In the genomic region with DNA sequence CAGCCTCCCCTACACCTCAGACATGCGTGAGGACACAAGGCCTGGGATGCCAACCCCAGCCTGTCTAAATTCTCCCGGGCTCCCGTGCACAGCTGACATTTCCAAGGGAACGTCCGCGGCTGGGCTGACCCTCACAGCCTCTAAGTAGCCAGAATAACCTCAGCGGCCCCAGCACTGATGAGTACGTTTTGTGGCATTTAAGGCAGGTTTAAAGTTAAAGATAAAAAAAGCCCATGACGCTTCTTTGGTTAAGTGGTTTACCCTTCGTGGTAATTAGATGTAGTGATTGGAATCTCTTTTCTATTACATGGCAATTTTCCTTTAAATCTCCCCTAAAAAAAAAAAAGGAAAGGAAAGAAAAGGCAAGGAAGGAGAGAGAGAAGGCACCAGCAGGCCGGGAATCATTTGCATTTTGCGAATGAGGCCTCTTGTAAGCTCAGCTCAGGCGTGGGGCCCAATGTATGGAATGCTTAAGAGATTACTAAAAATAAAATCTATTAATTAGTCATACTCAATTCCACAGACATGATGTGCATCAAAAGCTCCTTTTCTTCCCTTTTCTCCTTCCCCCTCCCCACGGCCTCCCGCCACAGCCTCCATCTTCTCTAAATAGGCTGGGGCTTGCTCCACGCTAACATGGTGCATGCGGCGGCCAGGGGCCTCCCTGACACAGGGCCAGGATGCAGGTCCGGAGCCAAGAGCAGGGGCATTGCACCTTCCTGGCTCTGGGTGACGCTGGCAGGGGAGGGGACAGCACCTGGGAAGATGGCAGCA, we compare ENCODE assay signal across 11 cellular contexts. TPM values are rescaled to one million over a fixed set of nuclear protein-coding genes. Genes with fewer than 3 reads are reported as not detected.
DNase-seq lines count a peak whose midpoint lies in the region; ATAC-seq and TF ChIP-seq lines count a peak whose summit lies in the region.
"Had no signal": no experiment of that assay in that cellular context is flagged by ENCODE, and none has a peak within 500 bp of the region (broad histone marks: within the 10 kb centered on the region; RNA-seq: fewer than 3 reads in every experiment).

No MANE protein-coding gene starts in this region.

- H3K27me3 Mint-ChIP-seq in glutamatergic neuron (ENCODE audit: unreplicated experiment): peaks cover 7% of the 10 kb centered on the region
- H3K27me3 Mint-ChIP-seq in natural killer cell treated with Interleukin-12 subunit alpha and Interleukin-12 subunit beta and Interleukin-15 and Interleukin-18, amount 100 ng/mL, for 72 hours: peaks cover 0 to 8% of the 10 kb centered on the region in 2 donors

- H3K27ac Mint-ChIP-seq in glutamatergic neuron (ENCODE audit: unreplicated experiment): no peak overlapping the region
- H3K27ac Mint-ChIP-seq in stimulated activated effector memory CD8-positive, alpha-beta T cell treated with anti-CD3 and anti-CD28 coated beads, Interleukin-12 subunit alpha, Interleukin-12 subunit beta, amount 100 ng/mL, for 72 hours: peak overlapping the region; percentile 20
- no peak overlapping the region for H3K27ac Mint-ChIP-seq in natural killer cell treated with Interleukin-12 subunit alpha and Interleukin-12 subunit beta and Interleukin-15 and Interleukin-18, amount 100 ng/mL, for 72 hours
- H3K27ac Mint-ChIP-seq: T-helper 2 cell treated with Interferon-gamma antibody and Interleukin-4, amounts not matched to agents 5 μg/mL and 100 μg/mL, for 36 hours had no signal

- H3K9me3 Mint-ChIP-seq in glutamatergic neuron (ENCODE audit: unreplicated experiment): peaks cover 4% of the 10 kb centered on the region
- H3K9me3 Mint-ChIP-seq in stimulated activated effector memory CD8-positive, alpha-beta T cell treated with anti-CD3 and anti-CD28 coated beads, Interleukin-12 subunit alpha, Interleukin-12 subunit beta, amount 100 ng/mL, for 72 hours: no peaks in the 10 kb centered on the region
- H3K9me3 Mint-ChIP-seq in natural killer cell treated with Interleukin-12 subunit alpha and Interleukin-12 subunit beta and Interleukin-15 and Interleukin-18, amount 100 ng/mL, for 72 hours: no peaks in the 10 kb centered on the region
- H3K9me3 Mint-ChIP-seq: T-helper 2 cell treated with Interferon-gamma antibody and Interleukin-4, amounts not matched to agents 5 μg/mL and 100 μg/mL, for 36 hours had no signal

- H3K4me3 Mint-ChIP-seq in glutamatergic neuron (ENCODE audit: unreplicated experiment): peak overlapping the region; percentile 15
- no peak overlapping the region for H3K4me3 Mint-ChIP-seq in stimulated activated effector memory CD8-positive, alpha-beta T cell treated with anti-CD3 and anti-CD28 coated beads, Interleukin-12 subunit alpha, Interleukin-12 subunit beta, amount 100 ng/mL, for 72 hours
- H3K4me3 Mint-ChIP-seq in natural killer cell treated with Interleukin-12 subunit alpha and Interleukin-12 subunit beta and Interleukin-15 and Interleukin-18, amount 100 ng/mL, for 72 hours: no peak overlapping the region
- H3K4me3 Mint-ChIP-seq: T-helper 2 cell treated with Interferon-gamma antibody and Interleukin-4, amounts not matched to agents 5 μg/mL and 100 μg/mL, for 36 hours had no signal

- H3K4me1 Mint-ChIP-seq in glutamatergic neuron (ENCODE audit: low read depth, unreplicated experiment): peaks cover 27% of the 10 kb centered on the region
- H3K4me1 Mint-ChIP-seq in stimulated activated effector memory CD8-positive, alpha-beta T cell treated with anti-CD3 and anti-CD28 coated beads, Interleukin-12 subunit alpha, Interleukin-12 subunit beta, amount 100 ng/mL, for 72 hours: peaks cover 7% of the 10 kb centered on the region
- H3K4me1 Mint-ChIP-seq in natural killer cell treated with Interleukin-12 subunit alpha and Interleukin-12 subunit beta and Interleukin-15 and Interleukin-18, amount 100 ng/mL, for 72 hours (ENCODE audit: low read depth in 2 of 2): no peaks in the 10 kb centered on the region

- ATAC-seq in SK-N-SH treated with all-trans-retinoic acid at 6 μM for 48 hours (peak; percentile 78), HG03469 (IDR thresholded peaks at IDR 0.05; ENCODE audit: unreplicated experiment) (no peak), GM18870 (IDR thresholded peaks at IDR 0.05; ENCODE audit: unreplicated experiment) (no peak)
- no peak for ATAC-seq in stimulated activated effector memory CD8-positive, alpha-beta T cell treated with anti-CD3 and anti-CD28 coated beads, Interleukin-12 subunit alpha, Interleukin-12 subunit beta, amount 100 ng/mL, for 72 hours
- no peak for ATAC-seq in natural killer cell treated with Interleukin-12 subunit alpha and Interleukin-12 subunit beta and Interleukin-15 and Interleukin-18, amount 100 ng/mL, for 72 hours

- no peaks in the 10 kb centered on the region for H3K36me3 Mint-ChIP-seq in glutamatergic neuron (ENCODE audit: unreplicated experiment)
- no peaks in the 10 kb centered on the region for H3K36me3 Mint-ChIP-seq in stimulated activated effector memory CD8-positive, alpha-beta T cell treated with anti-CD3 and anti-CD28 coated beads, Interleukin-12 subunit alpha, Interleukin-12 subunit beta, amount 100 ng/mL, for 72 hours
- no peaks in the 10 kb centered on the region for H3K36me3 Mint-ChIP-seq in natural killer cell treated with Interleukin-12 subunit alpha and Interleukin-12 subunit beta and Interleukin-15 and Interleukin-18, amount 100 ng/mL, for 72 hours

- peak; percentile 60 for DNase-seq in DMS79 treated with DMSO at 0.1 percent for 48 hours (lab: John Stamatoyannopoulos, UW)
- DNase-seq in DMS79 (lab: John Stamatoyannopoulos, UW): no peak
- no peak for DNase-seq in glutamatergic neuron
- no peak for DNase-seq in stimulated activated effector memory CD8-positive, alpha-beta T cell treated with anti-CD3 and anti-CD28 coated beads, Interleukin-12 subunit alpha, Interleukin-12 subunit beta, amount 100 ng/mL, for 72 hours (ENCODE audit: low spot score in 2 of 2)
- DNase-seq in natural killer cell treated with Interleukin-12 subunit alpha and Interleukin-12 subunit beta and Interleukin-15 and Interleukin-18, amount 100 ng/mL, for 72 hours (ENCODE audit: low spot score): no peak
- DNase-seq: effector CD8-positive, alpha-beta T cell; stimulated activated CD8-positive, alpha-beta memory T cell treated with anti-CD3 and anti-CD28 coated beads, Interleukin-4, amount 100 ng/mL, for 48 hours had no signal

- TF ChIP-seq CTCF in glutamatergic neuron (IDR thresholded peaks at IDR 0.05; ENCODE audit: partially characterized antibody, unreplicated experiment): no peak

TF ChIP-seq in SK-N-SH treated with all-trans-retinoic acid at 6 μM for 48 hours, 23 proteins besides CTCF, POLR2A, EP300 and RAD21:
- TF ChIP-seq ISL1 (CRISPR knock-in tag; IDR thresholded peaks at IDR 0.05) (peak; percentile 48; the same call in 1 of the 2 replicates), BACH2 (CRISPR knock-in tag; IDR thresholded peaks at IDR 0.05; ENCODE audit: borderline replicate concordance) (no peak)

RNA-seq across cellular contexts. Expression of gene MACROD1, which starts 44.1 kb away (rescaled TPM):
- total RNA-seq in glutamatergic neuron (ENCODE audit: unreplicated experiment): 12.7 TPM
- 10 to 100 TPM in 1 of 2 donors, 1 to 10 TPM in 1; 3.0 to 12.7 TPM for total RNA-seq in natural killer cell treated with Interleukin-12 subunit alpha and Interleukin-12 subunit beta and Interleukin-15 and Interleukin-18, amount 100 ng/mL, for 72 hours
